In the genomic region with DNA sequence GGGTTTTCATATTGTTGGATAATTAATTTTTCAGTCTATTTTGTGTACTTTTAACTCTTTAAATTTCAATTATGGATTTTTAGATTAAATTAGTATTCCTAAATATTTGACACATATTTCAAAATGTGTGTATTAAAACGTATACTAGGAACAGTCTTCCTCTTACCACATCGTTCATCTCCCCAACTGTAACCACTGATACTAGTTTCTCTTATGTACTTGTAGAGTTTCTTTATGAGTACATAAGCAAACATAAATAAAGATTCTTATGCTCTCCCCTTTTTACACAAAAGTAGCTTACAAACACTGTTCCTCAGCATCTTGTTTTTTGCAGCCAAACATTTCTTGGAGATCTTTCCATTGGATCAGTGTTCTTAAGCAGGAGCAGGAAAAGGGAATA, we compare ENCODE assay signal across 23 cellular contexts. TPM values are rescaled to one million over a fixed set of nuclear protein-coding genes. Genes with fewer than 3 reads are reported as not detected.
A peak's percentile ranks its signal among the peaks of the same experiment; 100 is the strongest.
DNase-seq lines count a peak whose midpoint lies in the region; ATAC-seq lines count a peak whose summit lies in the region.
"Had no signal": no experiment of that assay in that cellular context is flagged by ENCODE, and none has a peak within 500 bp of the region (broad histone marks: within the 10 kb centered on the region; RNA-seq: fewer than 3 reads in every experiment).

No MANE protein-coding gene starts in this region.

- no peaks in the 10 kb centered on the region for H3K9me3 Mint-ChIP-seq in natural killer cell treated with Interleukin-12 subunit alpha and Interleukin-12 subunit beta and Interleukin-15 and Interleukin-18, amount 100 ng/mL, for 72 hours
- H3K9me3 Mint-ChIP-seq: CD8-positive, alpha-beta memory T cell; IgD-negative memory B cell; naive thymus-derived CD8-positive, alpha-beta T cell had no signal

- no peaks in the 10 kb centered on the region for H3K27me3 Mint-ChIP-seq in natural killer cell treated with Interleukin-12 subunit alpha and Interleukin-12 subunit beta and Interleukin-15 and Interleukin-18, amount 100 ng/mL, for 72 hours
- H3K27me3 Mint-ChIP-seq: CD8-positive, alpha-beta memory T cell; IgD-negative memory B cell; naive thymus-derived CD8-positive, alpha-beta T cell had no signal

- H3K36me3 Mint-ChIP-seq in natural killer cell treated with Interleukin-12 subunit alpha and Interleukin-12 subunit beta and Interleukin-15 and Interleukin-18, amount 100 ng/mL, for 72 hours, result peaks cover 4% of the 10 kb centered on the region
- H3K36me3 Mint-ChIP-seq: IgD-negative memory B cell had no signal

- no peak overlapping the region for H3K27ac Mint-ChIP-seq in natural killer cell treated with Interleukin-12 subunit alpha and Interleukin-12 subunit beta and Interleukin-15 and Interleukin-18, amount 100 ng/mL, for 72 hours
- H3K27ac Mint-ChIP-seq: IgD-negative memory B cell; naive thymus-derived CD8-positive, alpha-beta T cell had no signal

- no peak overlapping the region for H3K4me3 ChIP-seq in muscle layer of duodenum (ENCODE audit: low read depth in 1 of 2, low read length in 2 of 2)
- H3K4me3 ChIP-seq: colonic mucosa, vagina had no signal

- H3K27me3 ChIP-seq in muscle layer of duodenum (ENCODE audit: low read depth, low read length), result no peaks in the 10 kb centered on the region
- H3K27me3 ChIP-seq: colonic mucosa, vagina had no signal

- peak overlapping the region; percentile 36 for H3K27ac ChIP-seq in muscle layer of duodenum (ENCODE audit: low read length)
- no peak overlapping the region for H3K27ac ChIP-seq in substantia nigra (ENCODE audit: low read depth, low read length, poor library complexity, severe bottlenecking)
- H3K27ac ChIP-seq: colonic mucosa, vagina had no signal

- no peaks in the 10 kb centered on the region for H3K9me3 ChIP-seq in muscle layer of duodenum (ENCODE audit: control insufficient read depth in 1 of 2, low read length in 2 of 2)
- H3K9me3 ChIP-seq: colonic mucosa, vagina had no signal

- peaks cover 24 to 79% of the 10 kb centered on the region in 2 donors for H3K4me1 ChIP-seq in muscle layer of duodenum (ENCODE audit: control insufficient read depth in 1 of 2, insufficient read depth in 2 of 2, low read length in 2 of 2)
- H3K4me1 ChIP-seq: colonic mucosa had no signal

- ATAC-seq in GM18519 (IDR thresholded peaks at IDR 0.05; ENCODE audit: low FRiP score, unreplicated experiment), result peak; percentile 49
- ATAC-seq in HG02571 (IDR thresholded peaks at IDR 0.05; ENCODE audit: unreplicated experiment), result peak; percentile 46
- peak; percentile 42 for ATAC-seq in HG03378 (IDR thresholded peaks at IDR 0.05; ENCODE audit: unreplicated experiment)
- ATAC-seq in natural killer cell treated with Interleukin-12 subunit alpha and Interleukin-12 subunit beta and Interleukin-15 and Interleukin-18, amount 100 ng/mL, for 72 hours, result no peak
- ATAC-seq: naive thymus-derived CD8-positive, alpha-beta T cell had no signal

- peaks cover 16 to 32% of the 10 kb centered on the region in 2 donors for H3K4me1 Mint-ChIP-seq in natural killer cell treated with Interleukin-12 subunit alpha and Interleukin-12 subunit beta and Interleukin-15 and Interleukin-18, amount 100 ng/mL, for 72 hours (ENCODE audit: low read depth in 2 of 2)

- peaks cover 38 to 41% of the 10 kb centered on the region in 2 donors for H3K36me3 ChIP-seq in muscle layer of duodenum (ENCODE audit: control insufficient read depth in 1 of 2, insufficient read depth in 2 of 2, low read length in 2 of 2)
- H3K36me3 ChIP-seq: colonic mucosa had no signal

- no peak overlapping the region for H3K4me3 Mint-ChIP-seq in natural killer cell treated with Interleukin-12 subunit alpha and Interleukin-12 subunit beta and Interleukin-15 and Interleukin-18, amount 100 ng/mL, for 72 hours
- H3K4me3 Mint-ChIP-seq: CD8-positive, alpha-beta memory T cell; IgD-negative memory B cell; naive thymus-derived CD8-positive, alpha-beta T cell had no signal

- no peak for DNase-seq in effector CD4-positive, alpha-beta T cell
- DNase-seq in NCI-H345 treated with DMSO at 0.1 percent for 48 hours (lab: John Stamatoyannopoulos, UW; ENCODE audit: unreplicated experiment) (no peak), substantia nigra (lab: John Stamatoyannopoulos, UW) (no peak)
- DNase-seq in natural killer cell treated with Interleukin-12 subunit alpha and Interleukin-12 subunit beta and Interleukin-15 and Interleukin-18, amount 100 ng/mL, for 72 hours (ENCODE audit: low spot score), result no peak
- DNase-seq: activated CD4-positive, alpha-beta T cell treated with anti-CD3 and anti-CD28 coated beads for 1 hour; aorta; CD8-positive, alpha-beta memory T cell; colonic mucosa; EL; head of caudate nucleus; mammary epithelial cell; naive thymus-derived CD8-positive, alpha-beta T cell; NCI-H2081; NCI-H524; stimulated activated CD4-positive, alpha-beta T cell treated with anti-CD3 and anti-CD28 coated beads, Interleukin-12 subunit alpha, Interleukin-12 subunit beta, amount 100 ng/mL, for 4 hours; stimulated activated naive CD4-positive, alpha-beta T cell treated with Interleukin-2 at 50 U/mL for 16 hours; T-helper 9 cell had no signal

RNA-seq across cellular contexts. Expression of a gene that starts 45.9 kb away (rescaled TPM):
- 10 to 100 TPM; 35.7 to 67.8 TPM for total RNA-seq in natural killer cell treated with Interleukin-12 subunit alpha and Interleukin-12 subunit beta and Interleukin-15 and Interleukin-18, amount 100 ng/mL, for 72 hours

Comparison
In these comparisons a context has a peak if more than half of its experiments do, and no peak if none do; other contexts are left out.
1. ATAC-seq: peak in GM18519 (single experiment), HG02571 (single experiment) and HG03378 (single experiment); none in natural killer cell treated with Interleukin-12 subunit alpha and Interleukin-12 subunit beta and Interleukin-15 and Interleukin-18, amount 100 ng/mL, for 72 hours (0 of 2).